ENCODE assay signal across 1 cellular context in genomic region chr12:49623142-49623899, GRCh38.
TF ChIP-seq lines count a peak whose summit lies in the region.

Gene PRPF40B (plus strand): TSS chr12:49623561. CDS start chr12:49623591, 30 bp downstream.

TF ChIP-seq in HepG2, 621 proteins besides CTCF, POLR2A, EP300 and RAD21 (continued from another document):
- TF ChIP-seq TFE3 (CRISPR knock-in tag; IDR thresholded peaks at IDR 0.05): 0 out of 2 replicates have a peak, but pooled peaks have one; percentile 4
- TF ChIP-seq ZNF556 (CRISPR knock-in tag; IDR thresholded peaks at IDR 0.05; ENCODE audit: borderline replicate concordance): peak; percentile 57; the same call in 1 of the 2 replicates
- no peak for TF ChIP-seq SYNCRIP (IDR thresholded peaks at IDR 0.05; ENCODE audit: insufficient read depth, low read depth, low read length)
- no peak for TF ChIP-seq KDM4B (CRISPR knock-in tag; IDR thresholded peaks at IDR 0.05)
- TF ChIP-seq DDIT3 (CRISPR knock-in tag; IDR thresholded peaks at IDR 0.05): no peak
- TF ChIP-seq IKZF4 (CRISPR knock-in tag; IDR thresholded peaks at IDR 0.05; ENCODE audit: borderline replicate concordance, low read depth, not compliant biosample characterization): no peak
- TF ChIP-seq KLF11 (CRISPR knock-in tag; IDR thresholded peaks at IDR 0.05): no peak
- peak; percentile 84 for TF ChIP-seq SP4 (CRISPR knock-in tag; IDR thresholded peaks at IDR 0.05)
- no peak for TF ChIP-seq ZFYVE20 (CRISPR knock-in tag; IDR thresholded peaks at IDR 0.05; ENCODE audit: borderline replicate concordance, low read depth)
- no peak for TF ChIP-seq MYNN (CRISPR knock-in tag; IDR thresholded peaks at IDR 0.05; ENCODE audit: low read depth)
- no peak for TF ChIP-seq ZNF546 (CRISPR knock-in tag; conservative IDR thresholded peaks at IDR 0.05)
- no peak; the same call in 1 of the 2 replicates for TF ChIP-seq SAFB2 (CRISPR knock-in tag; IDR thresholded peaks at IDR 0.05; ENCODE audit: borderline replicate concordance, low read depth)
- TF ChIP-seq WIZ (CRISPR knock-in tag; IDR thresholded peaks at IDR 0.05): 0 out of 2 replicates have a peak, but pooled peaks have one; percentile 22
- TF ChIP-seq ZNF788 (CRISPR knock-in tag; IDR thresholded peaks at IDR 0.05; ENCODE audit: borderline replicate concordance): peak; percentile 82; the same call in 1 of the 2 replicates
- TF ChIP-seq ZNF207 (IDR thresholded peaks at IDR 0.05; ENCODE audit: borderline replicate concordance): no peak
- no peak for TF ChIP-seq ZNF619 (CRISPR knock-in tag; IDR thresholded peaks at IDR 0.05)
- peak; percentile 66; the same call in 1 of the 2 replicates for TF ChIP-seq ZBTB7A (CRISPR knock-in tag; IDR thresholded peaks at IDR 0.05)
- TF ChIP-seq MXD4 (CRISPR knock-in tag; IDR thresholded peaks at IDR 0.05): no peak; the same call in 1 of the 2 replicates
- peak; percentile 59; the same call in 1 of the 2 replicates for TF ChIP-seq GATAD1 (CRISPR knock-in tag; IDR thresholded peaks at IDR 0.05)
- no peak for TF ChIP-seq DPF2 (CRISPR knock-in tag; IDR thresholded peaks at IDR 0.05; ENCODE audit: borderline replicate concordance, low read depth)
- TF ChIP-seq PAWR (CRISPR knock-in tag; IDR thresholded peaks at IDR 0.05; ENCODE audit: borderline replicate concordance): no peak
- TF ChIP-seq KAT7 (CRISPR knock-in tag; IDR thresholded peaks at IDR 0.05; ENCODE audit: borderline replicate concordance): no peak
- peak; percentile 84 for TF ChIP-seq NFYB (CRISPR knock-in tag; IDR thresholded peaks at IDR 0.05)
- TF ChIP-seq KLF12 (CRISPR knock-in tag; IDR thresholded peaks at IDR 0.05; ENCODE audit: borderline replicate concordance): 0 out of 2 replicates have a peak, but pooled peaks have one; percentile 14
- no peak; the same call in 1 of the 2 replicates for TF ChIP-seq MIXL1 (CRISPR knock-in tag; IDR thresholded peaks at IDR 0.05)
- 0 out of 2 replicates have a peak, but pooled peaks have one; percentile 36 for TF ChIP-seq ZNF766 (CRISPR knock-in tag; IDR thresholded peaks at IDR 0.05; ENCODE audit: borderline replicate concordance)
- TF ChIP-seq GATAD2A (CRISPR knock-in tag; IDR thresholded peaks at IDR 0.05): no peak
- peak; percentile 67 for TF ChIP-seq SPEN (CRISPR knock-in tag; IDR thresholded peaks at IDR 0.05; ENCODE audit: low read depth)
- TF ChIP-seq ATF1 (CRISPR knock-in tag; IDR thresholded peaks at IDR 0.05): no peak
- no peak for TF ChIP-seq FOXA3 (CRISPR knock-in tag; IDR thresholded peaks at IDR 0.05)
- peak; percentile 81 for TF ChIP-seq GABPB1 (CRISPR knock-in tag; IDR thresholded peaks at IDR 0.05)
- TF ChIP-seq THAP11 (CRISPR knock-in tag; IDR thresholded peaks at IDR 0.05): peak; percentile 79
- TF ChIP-seq MEIS2 (CRISPR knock-in tag; IDR thresholded peaks at IDR 0.05): no peak
- no peak for TF ChIP-seq ZNF629 (CRISPR knock-in tag; conservative IDR thresholded peaks at IDR 0.05)
- TF ChIP-seq RARA (CRISPR knock-in tag; IDR thresholded peaks at IDR 0.05): no peak
- no peak for TF ChIP-seq ZKSCAN8 (CRISPR knock-in tag; IDR thresholded peaks at IDR 0.05; ENCODE audit: borderline replicate concordance)
- peak; percentile 44; the same call in 1 of the 3 replicates for TF ChIP-seq MXI1 (IDR thresholded peaks at IDR 0.05; ENCODE audit: borderline replicate concordance, low read depth, low read length)
- no peak for TF ChIP-seq THYN1 (CRISPR knock-in tag; IDR thresholded peaks at IDR 0.05; ENCODE audit: borderline replicate concordance, low read depth)
- peak; percentile 63; the same call in 1 of the 2 replicates for TF ChIP-seq KDM2A (CRISPR knock-in tag; IDR thresholded peaks at IDR 0.05; ENCODE audit: borderline replicate concordance, low read depth)
- TF ChIP-seq ZNF747 (CRISPR knock-in tag; IDR thresholded peaks at IDR 0.05; ENCODE audit: borderline replicate concordance): peak; percentile 67
- no peak for TF ChIP-seq MEIS1 (CRISPR knock-in tag; IDR thresholded peaks at IDR 0.05; ENCODE audit: borderline replicate concordance)
- no peak for TF ChIP-seq ZNF234 (CRISPR knock-in tag; conservative IDR thresholded peaks at IDR 0.05)
- peak; percentile 74 for TF ChIP-seq KLF6 (CRISPR knock-in tag; IDR thresholded peaks at IDR 0.05)
- TF ChIP-seq ZBTB10 (CRISPR knock-in tag; IDR thresholded peaks at IDR 0.05; ENCODE audit: borderline replicate concordance): no peak
- TF ChIP-seq SIX4 (CRISPR knock-in tag; IDR thresholded peaks at IDR 0.05): no peak
- TF ChIP-seq ZNF597 (CRISPR knock-in tag; IDR thresholded peaks at IDR 0.05): no peak
- TF ChIP-seq PATZ1 (CRISPR knock-in tag; IDR thresholded peaks at IDR 0.05): 0 out of 2 replicates have a peak, but pooled peaks have one; percentile 47
- TF ChIP-seq MAF1 (CRISPR knock-in tag; IDR thresholded peaks at IDR 0.05; ENCODE audit: borderline replicate concordance): no peak
- 0 out of 2 replicates have a peak, but pooled peaks have one; percentile 61 for TF ChIP-seq ZSCAN5A (CRISPR knock-in tag; IDR thresholded peaks at IDR 0.05; ENCODE audit: borderline replicate concordance)
- TF ChIP-seq NPAS2 (CRISPR knock-in tag; IDR thresholded peaks at IDR 0.05; ENCODE audit: borderline replicate concordance): no peak
- peak; percentile 14 for TF ChIP-seq MED8 (CRISPR knock-in tag; IDR thresholded peaks at IDR 0.05; ENCODE audit: insufficient replicate concordance)
- TF ChIP-seq SMYD3 (CRISPR knock-in tag; IDR thresholded peaks at IDR 0.05): no peak
- TF ChIP-seq IRX3 (CRISPR knock-in tag; IDR thresholded peaks at IDR 0.05; ENCODE audit: borderline replicate concordance, low read depth): no peak
- no peak for TF ChIP-seq NONO (IDR thresholded peaks at IDR 0.05)
- peak; percentile 81; the same call in 1 of the 2 replicates for TF ChIP-seq NONO (CRISPR knock-in tag; conservative IDR thresholded peaks at IDR 0.05)
- no peak for TF ChIP-seq ATF6 (CRISPR knock-in tag; conservative IDR thresholded peaks at IDR 0.05)
- peak; percentile 76; the same call in 1 of the 2 replicates for TF ChIP-seq SP5 (CRISPR knock-in tag; IDR thresholded peaks at IDR 0.05; ENCODE audit: borderline replicate concordance, low read depth)
- TF ChIP-seq ZIK1 (CRISPR knock-in tag; IDR thresholded peaks at IDR 0.05; ENCODE audit: borderline replicate concordance, low read depth): no peak; the same call in 1 of the 2 replicates
TF ChIP-seq in HepG2: peak in this region for 137.
